8 cellular contexts compared by ENCODE assay signal in genomic region chr22:18078329-18079041, GRCh38. TPM values are rescaled to one million over a fixed set of nuclear protein-coding genes. Genes with fewer than 3 reads are reported as not detected.
DNase-seq lines count a peak whose midpoint lies in the region; ATAC-seq and TF ChIP-seq lines count a peak whose summit lies in the region.

No MANE protein-coding gene starts in this region.

- H3K27me3 ChIP-seq in HCT116 (ENCODE audit: insufficient read depth, low read length) (no peaks in the 10 kb centered on the region), heart right ventricle (no peaks in the 10 kb centered on the region)

- H3K79me2 ChIP-seq in HCT116 (ENCODE audit: insufficient read depth, low read length), result peaks cover 45% of the 10 kb centered on the region

- CTCF ChIA-PET in HCT116 (lab: Charles Lee), result interaction anchor here (1.0 to 4.1 kb wide), 8 partner anchors 54 to 907 kb away, joined by 3 to 121 read pairs (median 4); partner anchors contain the start of genes MICAL3 and USP18
- CTCF ChIA-PET in activated naive CD4-positive, alpha-beta T cell treated with anti-CD3 and anti-CD28 coated beads for 36 hours (lab: Charles Lee), result interaction anchor here (0.6 to 4.7 kb wide), 6 partner anchors 13 to 372 kb away, joined by 3 to 96 read pairs (median 4); partner anchors contain the start of gene USP18

- no peaks in the 10 kb centered on the region for H3K9me3 ChIP-seq in HCT116 (ENCODE audit: control insufficient read depth in 1 of 2, insufficient read depth in 1 of 2, low read depth in 1 of 2, low read length in 2 of 2)
- H3K9me3 ChIP-seq in heart right ventricle, result no peaks in the 10 kb centered on the region

- intact Hi-C loops in HCT116 (cut with micrococcal nuclease), result no loop called here
- intact Hi-C loops in activated naive CD4-positive, alpha-beta T cell treated with anti-CD3 and anti-CD28 coated beads for 36 hours (cut with micrococcal nuclease), result loop anchor here (5.0 kb wide), 2 partner anchors 56 to 991 kb away; partner anchors contain the start of gene MICAL3
- intact Hi-C loops in heart right ventricle (cut with DNase I), result loop anchor here in 9 of 10 donors (5.0 to 10.0 kb wide), 11 partner anchors 54 to 524 kb away; partner anchors contain the start of genes MICAL3 (in 2 of the 9) and BCL2L13 (in 1 of the 9)

- H3K36me3 ChIP-seq in HCT116 (ENCODE audit: control insufficient read depth in 1 of 2, insufficient read depth in 2 of 2, low read length in 2 of 2), result peaks cover 9 to 25% of the 10 kb centered on the region in 2 experiments; a peak in 3 of 4 replicates
- H3K36me3 ChIP-seq in heart right ventricle, result peaks cover 0 to 43% (median 24%) of the 10 kb centered on the region in 9 donors

- H3K4me1 ChIP-seq in HCT116 (ENCODE audit: control insufficient read depth in 1 of 2, insufficient read depth in 2 of 2, low read length in 2 of 2), result peaks cover 14 to 23% of the 10 kb centered on the region in 2 experiments
- peaks cover 9 to 38% (median 29%) of the 10 kb centered on the region in 9 donors for H3K4me1 ChIP-seq in heart right ventricle

- H3K27ac ChIP-seq in HCT116 (ENCODE audit: low read depth, low read length) (peak overlapping the region; percentile 76), heart right ventricle (peak overlapping the region in 9 of 10 donors; percentile 75 to 91 (median 87))

- H2AFZ ChIP-seq in HCT116 (ENCODE audit: low read depth, low read length, poor library complexity, severe bottlenecking), result no peak overlapping the region

- TF ChIP-seq POLR2A in HCT116 (IDR thresholded peaks at IDR 0.05; ENCODE audit: borderline replicate concordance, extremely low read depth, insufficient read depth, insufficient read length), result no peak

- peak overlapping the region; percentile 99 for H3K27ac Mint-ChIP-seq in activated naive CD4-positive, alpha-beta T cell treated with anti-CD3 and anti-CD28 coated beads for 36 hours

- peaks cover 41% of the 10 kb centered on the region for H3K36me3 Mint-ChIP-seq in activated naive CD4-positive, alpha-beta T cell treated with anti-CD3 and anti-CD28 coated beads for 36 hours (ENCODE audit: low read depth)

- RAD21 ChIA-PET in HCT116 (lab: Charles Lee; ENCODE audit: low non-redundant PET in 1 of 2, low total read pairs in 2 of 2, uncharacterized antibody in 2 of 2, unreplicated experiment in 2 of 2), result interaction anchor here (1.0 to 1.2 kb wide), 2 partner anchors 248 to 293 kb away, joined by 4 to 5 read pairs; no protein-coding TSS in a partner anchor

- peak overlapping the region; percentile 89 for H3K9ac ChIP-seq in HCT116 (ENCODE audit: low read length)

- H3K9me2 ChIP-seq in HCT116 (ENCODE audit: insufficient read depth), result no peaks in the 10 kb centered on the region

- ATAC-seq in HCT116 (peak; percentile 67), heart right ventricle (peak in 6 of 8 donors; percentile 3 to 57 (median 12))

- H3K4me3 ChIP-seq in HCT116 (replicated peaks in 1 of 2; ENCODE audit: low read depth in 1 of 2, low read length in 2 of 2), result peak overlapping the region; percentile 87 to 97
- peak overlapping the region; percentile 80 to 99 (median 93) for H3K4me3 ChIP-seq in heart right ventricle
- H3K4me3 ChIP-seq in retinal pigment epithelial cell (ENCODE audit: low read length), result peak overlapping the region; percentile 99

- no peak for TF ChIP-seq RAD21 in HCT116 (IDR thresholded peaks at IDR 0.05; ENCODE audit: low read depth)

- peak; percentile 49 for DNase-seq in EH (ENCODE audit: low read depth)
- DNase-seq in HCT116 (ENCODE audit: low read depth, low spot score), result no peak
- peak; percentile 26 for DNase-seq in NOMO-1 treated with dmso at 0.1 percent for 144 hours (lab: John Stamatoyannopoulos, UW; ENCODE audit: unreplicated experiment)
- DNase-seq in activated naive CD4-positive, alpha-beta T cell treated with anti-CD3 and anti-CD28 coated beads for 36 hours, result peak; percentile 57
- peak in 1 of 2 donors; percentile 33 for DNase-seq in heart right ventricle
- DNase-seq in retinal pigment epithelial cell (ENCODE audit: low read depth), result no peak
- no peak for DNase-seq in SW 1271 (lab: John Stamatoyannopoulos, UW)
- no peak for DNase-seq in NCI-H128 (lab: John Stamatoyannopoulos, UW; ENCODE audit: unreplicated experiment)

- peaks cover 47% of the 10 kb centered on the region for H3K4me1 Mint-ChIP-seq in activated naive CD4-positive, alpha-beta T cell treated with anti-CD3 and anti-CD28 coated beads for 36 hours (ENCODE audit: low read depth)

- POLR2A ChIA-PET in HCT116 (lab: Charles Lee), result interaction anchor here (1.1 kb wide), 1 partner anchor 9 kb away, joined by 4 read pairs; no protein-coding TSS in a partner anchor

- TSS peak; percentile 38 for BruUV-seq in HCT116 (replicated peaks; lab: Mats Ljungman, UMichigan)

- peak overlapping the region; percentile 99 for H3K4me3 Mint-ChIP-seq in activated naive CD4-positive, alpha-beta T cell treated with anti-CD3 and anti-CD28 coated beads for 36 hours

- H4K20me1 ChIP-seq in HCT116 (ENCODE audit: insufficient read depth), result no peaks in the 10 kb centered on the region

- H3K4me2 ChIP-seq in HCT116 (ENCODE audit: low read length), result peak overlapping the region; percentile 77

- no peak for TF ChIP-seq CTCF in HCT116 (IDR thresholded peaks at IDR 0.05 in 2 of 3, conservative IDR thresholded peaks at IDR 0.05 in 1 of 3; ENCODE audit: borderline replicate concordance in 1 of 3, insufficient read depth in 1 of 3, low read depth in 2 of 3, low read length in 2 of 3)
- no peak for TF ChIP-seq CTCF in heart right ventricle (IDR thresholded peaks at IDR 0.05)
- TF ChIP-seq CTCF in retinal pigment epithelial cell (conservative IDR thresholded peaks at IDR 0.05; ENCODE audit: low read depth, low read length), result no peak

- 9 to 10% methylated on average over 45 of the region's 45 CpGs for WGBS in heart right ventricle, 2 donors

- no peaks in the 10 kb centered on the region for H3K9me3 Mint-ChIP-seq in activated naive CD4-positive, alpha-beta T cell treated with anti-CD3 and anti-CD28 coated beads for 36 hours

- no peaks in the 10 kb centered on the region for H3K27me3 Mint-ChIP-seq in activated naive CD4-positive, alpha-beta T cell treated with anti-CD3 and anti-CD28 coated beads for 36 hours (ENCODE audit: low read depth)

TF ChIP-seq in HCT116, 20 proteins besides CTCF, POLR2A, EP300 and RAD21:
- TF ChIP-seq EZH2 (IDR thresholded peaks at IDR 0.05) (no peak), ZFX (IDR thresholded peaks at IDR 0.05) (peak; percentile 78)

RNA-seq across cellular contexts. Expression of gene PEX26, which starts 0.7 kb away (rescaled TPM):
- 26.4 TPM for total RNA-seq in HCT116 (2021; ENCODE audit: unreplicated experiment)
- polyA plus RNA-seq in HCT116 (2012), result 13.0 and 14.9 TPM in 2 replicates
- total RNA-seq in activated naive CD4-positive, alpha-beta T cell treated with anti-CD3 and anti-CD28 coated beads for 36 hours, result 10 to 100 TPM; 47.6 to 48.2 TPM
- total RNA-seq in heart right ventricle, result 10 to 100 TPM; 16.6 to 27.1 (median 21.3) TPM
- polyA plus RNA-seq in heart right ventricle, result 10 to 100 TPM in 1 of 2 donors, 1 to 10 TPM in 1; 8.3 to 10.7 TPM

RNA-seq across cellular contexts. Expression of gene TUBA8, which starts 32.1 kb away (rescaled TPM):
- total RNA-seq in HCT116 (2021; ENCODE audit: unreplicated experiment) (2.3 TPM), heart right ventricle (100 to 1,000 TPM in 7 of 10 donors, 10 to 100 TPM in 3; 71.8 to 183 (median 109) TPM)
- 0.91 and 1.1 TPM in 2 replicates for polyA plus RNA-seq in HCT116 (2012)
- under 1 TPM in 1 of 2 experiments, not detected in 1; 0.25 TPM for total RNA-seq in activated naive CD4-positive, alpha-beta T cell treated with anti-CD3 and anti-CD28 coated beads for 36 hours
- polyA plus RNA-seq in heart right ventricle, result 100 to 1,000 TPM in 1 of 2 donors, 10 to 100 TPM in 1; 44.9 to 138 TPM

RNA-seq across cellular contexts. Expression of gene MICAL3, which starts 54.1 kb away (rescaled TPM):
- total RNA-seq in HCT116 (2021; ENCODE audit: unreplicated experiment) (30.8 TPM), heart right ventricle (100 to 1,000 TPM in 9 of 10 donors, 10 to 100 TPM in 1; 74.7 to 137 (median 112) TPM)
- 12.7 and 14.8 TPM in 2 replicates for polyA plus RNA-seq in HCT116 (2012)
- 10 to 100 TPM; 21.0 to 25.8 TPM for total RNA-seq in activated naive CD4-positive, alpha-beta T cell treated with anti-CD3 and anti-CD28 coated beads for 36 hours
- polyA plus RNA-seq in heart right ventricle, result 10 to 100 TPM; 13.2 to 63.1 TPM

Comparison
In these comparisons a context has a peak if more than half of its experiments do, and no peak if none do; other contexts are left out.
1. DNase-seq: peak in EH (single experiment), NOMO-1 treated with dmso at 0.1 percent for 144 hours (single experiment) and activated naive CD4-positive, alpha-beta T cell treated with anti-CD3 and anti-CD28 coated beads for 36 hours (single experiment); none in HCT116 (single experiment), retinal pigment epithelial cell (single experiment), SW 1271 (0 of 2) and NCI-H128 (single experiment).
2. RNA of gene TUBA8, which starts 32.1 kb away (total RNA-seq): 71.8 to 183 TPM in heart right ventricle; 2.3 TPM in HCT116 (single experiment) and 0.25 TPM in activated naive CD4-positive, alpha-beta T cell treated with anti-CD3 and anti-CD28 coated beads for 36 hours; every median in the first group is over 10 times any median in the second.
3. Peak in every context shown above with its lines, with median percentiles within 50 percentile points of each other: H3K4me3 ChIP-seq.